Comparison of ENCODE assay signal across 1 cellular context in the genomic region with DNA sequence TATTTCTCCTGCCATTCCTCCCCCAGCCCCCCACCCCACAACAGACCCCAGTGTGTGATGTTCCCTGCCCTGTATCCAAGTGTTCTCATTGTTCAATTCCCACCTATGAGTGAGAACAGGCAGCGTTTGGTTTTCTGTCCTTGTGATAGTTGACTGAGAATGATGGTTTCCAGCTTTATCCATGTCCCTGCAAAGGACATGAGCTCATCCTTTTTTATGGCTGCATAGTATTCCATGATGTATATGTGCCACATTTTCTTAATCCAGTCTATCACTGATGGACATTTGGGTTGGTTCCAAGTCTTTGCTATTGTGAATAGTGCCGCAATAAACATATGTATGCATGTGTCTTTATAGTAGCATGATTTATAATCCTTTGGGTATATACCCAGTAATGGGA.
A peak's percentile ranks its signal among the peaks of the same experiment; 100 is the strongest.
TF ChIP-seq lines count a peak whose summit lies in the region.
"Not testable (repeated sequence)": the region's sequence is repeated elsewhere in the genome, so short reads cannot be mapped to it uniquely, and the experiment has no call there.

No MANE protein-coding gene starts in this region.

- not testable (repeated sequence) for H3K27ac ChIP-seq in HEK293 (ENCODE audit: extremely low read depth, low read depth, low read length)

- CTCF ChIA-PET in HEK293 (lab: Yijun Ruan, JAX) = not testable (repeated sequence)

- H3K9me3 ChIP-seq in HEK293 (ENCODE audit: control insufficient read depth, insufficient read depth, low read depth, low read length) = not testable (repeated sequence)

- H3K4me3 ChIP-seq in HEK293 (ENCODE audit: low read depth, low read length) = not testable (repeated sequence)

- TF ChIP-seq CTCF in HEK293 (tag by site-specific recombination; IDR thresholded peaks at IDR 0.05) = not testable (repeated sequence)

- H3K36me3 ChIP-seq in HEK293 (ENCODE audit: control insufficient read depth in 2 of 2, insufficient read depth in 1 of 2, low read length in 2 of 2) = not testable (repeated sequence)

- H3K4me1 ChIP-seq in HEK293 (ENCODE audit: control insufficient read depth, insufficient read depth, low read length) = not testable (repeated sequence)

- POLR2A ChIA-PET in HEK293 (lab: Yijun Ruan, JAX) = not testable (repeated sequence)

TF ChIP-seq in HEK293, 187 proteins besides CTCF, POLR2A, EP300 and RAD21:
- TF ChIP-seq, protein P1, sequence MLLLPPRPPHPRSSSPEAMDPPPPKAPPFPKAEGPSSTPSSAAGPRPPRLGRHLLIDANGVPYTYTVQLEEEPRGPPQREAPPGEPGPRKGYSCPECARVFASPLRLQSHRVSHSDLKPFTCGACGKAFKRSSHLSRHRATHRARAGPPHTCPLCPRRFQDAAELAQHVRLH (tag by site-specific recombination; IDR thresholded peaks at IDR 0.05) = 0 out of 2 replicates have a peak, but pooled peaks have one; percentile 35
- peak; percentile 91 for TF ChIP-seq ZNF146 (tag by site-specific recombination; IDR thresholded peaks at IDR 0.05)
